Comparison of ENCODE assay signal across 3 cellular contexts in genomic region chr2:167980436-167980835, GRCh38.
TF ChIP-seq lines count a peak whose summit lies in the region.

No MANE protein-coding gene starts in this region.

TF ChIP-seq in SK-N-SH treated with all-trans-retinoic acid at 6 μM for 48 hours, 23 proteins besides CTCF, POLR2A, EP300 and RAD21 (continued from another document):
- peak; percentile 43; the same call in 1 of the 2 replicates for TF ChIP-seq ZNF70 (CRISPR knock-in tag; IDR thresholded peaks at IDR 0.05)
- TF ChIP-seq POU6F1 (CRISPR knock-in tag; IDR thresholded peaks at IDR 0.05; ENCODE audit: borderline replicate concordance, low read depth), result no peak
- TF ChIP-seq PATZ1 (CRISPR knock-in tag; IDR thresholded peaks at IDR 0.05; ENCODE audit: borderline replicate concordance), result no peak
- no peak for TF ChIP-seq GLIS3 (CRISPR knock-in tag; IDR thresholded peaks at IDR 0.05)
TF ChIP-seq in SK-N-SH treated with all-trans-retinoic acid at 6 μM for 48 hours: peak in this region for 1.

TF ChIP-seq in SK-N-SH, 30 proteins besides CTCF, POLR2A, EP300 and RAD21 (continued from another document):
- no peak for TF ChIP-seq PBX3 (IDR thresholded peaks at IDR 0.05)
- no peak for TF ChIP-seq FOXJ3 (CRISPR knock-in tag; IDR thresholded peaks at IDR 0.05)
- TF ChIP-seq RCOR1 (IDR thresholded peaks at IDR 0.05; ENCODE audit: low read length), result no peak
- TF ChIP-seq JUND (IDR thresholded peaks at IDR 0.05), result no peak
- no peak for TF ChIP-seq YY1 (IDR thresholded peaks at IDR 0.05; ENCODE audit: low read depth)
- TF ChIP-seq RFX5 (IDR thresholded peaks at IDR 0.05; ENCODE audit: low read length), result no peak
- TF ChIP-seq TCF12 (IDR thresholded peaks at IDR 0.05), result no peak
- TF ChIP-seq GATA2 (CRISPR knock-in tag; IDR thresholded peaks at IDR 0.05), result no peak
- TF ChIP-seq GABPA (IDR thresholded peaks at IDR 0.05; ENCODE audit: low read depth), result no peak
- TF ChIP-seq FOXM1 (IDR thresholded peaks at IDR 0.05; ENCODE audit: low read depth), result no peak
- no peak for TF ChIP-seq MAX (IDR thresholded peaks at IDR 0.05; ENCODE audit: low read depth)
- no peak for TF ChIP-seq TEAD4 (IDR thresholded peaks at IDR 0.05; ENCODE audit: borderline replicate concordance, insufficient read depth)
- TF ChIP-seq ELF1 (IDR thresholded peaks at IDR 0.05), result no peak

TF ChIP-seq in H1, 55 proteins besides CTCF, POLR2A, EP300 and RAD21 (continued from another document):
- peak; percentile 68 for TF ChIP-seq MAX (IDR thresholded peaks at IDR 0.05)
